In the genomic region with DNA sequence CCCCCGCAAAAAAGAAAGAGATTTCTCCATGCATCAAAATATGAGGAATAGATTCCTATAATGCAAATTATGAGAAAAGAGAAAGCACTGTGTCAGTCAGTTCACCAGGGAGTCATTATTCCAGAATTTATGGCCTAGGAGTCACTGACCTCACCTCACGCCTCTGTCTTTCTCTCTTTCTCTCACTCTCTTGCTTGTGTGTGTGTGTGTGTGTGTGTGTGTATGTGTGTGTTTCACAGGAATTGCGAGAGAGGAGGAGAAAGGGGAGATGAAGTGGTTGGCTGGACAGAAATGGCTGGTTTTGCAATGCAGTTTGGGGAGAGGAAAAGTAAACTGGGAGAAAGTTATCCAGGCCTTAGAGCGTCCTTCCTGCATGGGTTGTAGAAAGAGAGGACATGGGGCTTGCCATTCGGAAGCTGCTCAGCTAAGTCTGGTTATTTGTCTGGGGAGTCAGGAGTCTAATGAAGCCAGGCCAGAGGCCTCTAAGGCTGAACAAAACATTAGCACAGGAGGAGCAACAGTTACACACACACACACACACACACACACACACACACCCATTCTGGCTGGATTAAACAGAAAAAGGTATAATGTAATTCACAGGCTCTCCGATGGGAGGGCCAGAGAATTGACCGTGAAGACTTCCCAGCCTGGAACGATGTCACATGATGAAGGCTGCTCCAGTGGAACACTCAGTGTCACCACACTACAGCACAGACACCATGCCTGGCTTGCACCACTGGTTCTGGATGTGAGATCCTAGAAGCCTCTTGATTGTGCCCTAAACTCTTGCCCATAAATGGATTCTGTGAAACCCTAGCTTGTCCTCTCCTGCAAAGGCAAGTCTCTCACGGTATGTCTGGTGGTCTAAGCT, we compare ENCODE assay signal across 22 cellular contexts. TPM values are rescaled to one million over a fixed set of nuclear protein-coding genes. Genes with fewer than 3 reads are reported as not detected.
"Had no signal": no experiment of that assay in that cellular context is flagged by ENCODE, and none has a peak within 500 bp of the region (broad histone marks: within the 10 kb centered on the region; RNA-seq: fewer than 3 reads in every experiment).

No MANE protein-coding gene starts in this region.

- ATAC-seq: activated T-cell treated with anti-CD3 and anti-CD28 coated beads, Interleukin-2, amount 50 U/mL, for 4 hours had no signal

- H3K27ac ChIP-seq: body of pancreas, esophagus muscularis mucosa, neutrophil had no signal

- H3K27me3 ChIP-seq: body of pancreas, colonic mucosa, esophagus muscularis mucosa, neutrophil had no signal

- H3K9me3 ChIP-seq: body of pancreas, colonic mucosa, esophagus muscularis mucosa, neutrophil had no signal

- H3K4me2 ChIP-seq: smooth muscle cell had no signal

- H3K4me3 ChIP-seq: body of pancreas, colonic mucosa, esophagus muscularis mucosa, lung, smooth muscle cell had no signal

- FAIRE-seq: TTC549 had no signal

- DNase-seq: activated CD4-positive, alpha-beta memory T cell treated with anti-CD3 and anti-CD28 coated beads, Interleukin-2, amount 10 ng/mL, durations not matched to agents 7 days and 5 days; activated CD4-positive, alpha-beta T cell treated with anti-CD3 and anti-CD28 coated beads for 4 hours; activated effector memory CD4-positive, alpha-beta T cell treated with Interleukin-2 at 50 U/mL for 16 hours; activated T-cell treated with anti-CD3 and anti-CD28 coated beads, Interleukin-2, amount 50 U/mL, for 4 hours; body of pancreas; central memory CD4-positive, alpha-beta T cell; colonic mucosa; head of caudate nucleus; immature natural killer cell; midbrain; posterior cingulate gyrus; stimulated activated naive CD8-positive, alpha-beta T cell treated with anti-CD3 and anti-CD28 coated beads, Interleukin-15, Interleukin-2, amounts not matched to agents 100 U/mL and 50 U/mL, for 24 hours had no signal

- H3K4me1 ChIP-seq: body of pancreas, colonic mucosa, esophagus muscularis mucosa had no signal

- H3K36me3 ChIP-seq: colonic mucosa, esophagus muscularis mucosa, neutrophil had no signal

RNA-seq across cellular contexts. Expression of gene FFAR4, which starts 12.7 kb away (rescaled TPM):
- total RNA-seq: activated CD4-positive, alpha-beta memory T cell treated with anti-CD3 and anti-CD28 coated beads, Interleukin-2, amount 10 ng/mL, durations not matched to agents 7 days and 5 days; activated T-cell treated with anti-CD3 and anti-CD28 coated beads, Interleukin-2, amount 50 U/mL, for 4 hours; fibroblast of villous mesenchyme; myocyte; smooth muscle cell; T-helper 2 cell treated with Interferon-gamma antibody and Interleukin-4, amounts not matched to agents 100 ng/mL and 5 ng/mL, for 36 hours; temporal lobe had no signal
- polyA plus RNA-seq: immature natural killer cell, smooth muscle cell had no signal

RNA-seq across cellular contexts. Expression of gene RBP4, which starts 47.3 kb away (rescaled TPM):
- total RNA-seq: activated CD4-positive, alpha-beta memory T cell treated with anti-CD3 and anti-CD28 coated beads, Interleukin-2, amount 10 ng/mL, durations not matched to agents 7 days and 5 days; fibroblast of villous mesenchyme; myocyte; T-helper 2 cell treated with Interferon-gamma antibody and Interleukin-4, amounts not matched to agents 100 ng/mL and 5 ng/mL, for 36 hours had no signal
- polyA plus RNA-seq: immature natural killer cell had no signal

RNA-seq across cellular contexts. Expression of gene CEP55, which starts 57.3 kb away (rescaled TPM):
- total RNA-seq: body of pancreas had no signal

RNA-seq across cellular contexts. Expression of gene PDE6C, which starts 58.6 kb away (rescaled TPM):
- total RNA-seq: activated CD4-positive, alpha-beta memory T cell treated with anti-CD3 and anti-CD28 coated beads, Interleukin-2, amount 10 ng/mL, durations not matched to agents 7 days and 5 days; activated T-cell treated with anti-CD3 and anti-CD28 coated beads, Interleukin-2, amount 50 U/mL, for 4 hours; body of pancreas; colonic mucosa; esophagus muscularis mucosa; fibroblast of villous mesenchyme; lung; myocyte; smooth muscle cell; T-helper 2 cell treated with Interferon-gamma antibody and Interleukin-4, amounts not matched to agents 100 ng/mL and 5 ng/mL, for 36 hours; temporal lobe; WTC11 had no signal
- polyA plus RNA-seq: immature natural killer cell, lung, smooth muscle cell had no signal
